In the genomic region with DNA sequence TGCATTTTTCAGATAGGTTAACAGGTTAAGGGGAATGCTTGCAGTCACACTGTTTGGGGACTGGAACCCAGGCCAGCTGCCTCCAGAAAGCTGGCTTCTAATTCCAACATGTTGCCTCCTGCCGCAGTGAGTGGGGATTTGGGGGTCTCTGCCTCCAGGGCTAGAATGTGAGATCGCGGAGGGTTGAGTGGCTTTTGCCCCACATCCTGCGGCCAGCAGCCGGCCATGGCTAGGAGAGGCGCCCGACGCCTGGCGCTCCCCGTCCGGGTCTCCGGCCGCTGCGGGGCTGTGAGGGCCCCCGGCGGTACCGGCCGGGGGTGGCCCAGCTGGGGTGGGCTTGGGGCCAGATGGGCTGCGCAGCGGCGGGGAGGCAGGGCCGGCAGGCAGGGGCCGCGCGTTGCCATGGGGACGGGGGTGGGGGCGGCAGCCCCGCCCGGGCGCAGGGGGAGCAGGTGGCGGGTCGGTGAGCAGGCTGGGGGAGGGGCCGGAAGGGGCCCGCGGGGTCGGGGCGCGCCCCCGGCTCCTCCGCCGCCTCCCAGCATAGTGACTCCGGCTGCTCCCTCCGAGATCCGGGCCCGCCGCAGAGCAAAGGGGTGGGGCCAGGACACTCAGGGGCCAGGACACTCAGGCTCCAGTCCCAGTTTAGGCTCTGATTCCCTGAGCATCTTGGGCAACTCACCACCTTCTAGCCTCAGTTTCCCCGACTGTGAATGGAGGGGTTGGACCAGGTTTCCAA, we compare ENCODE assay signal across 8 cellular contexts.
DNase-seq lines count a peak whose midpoint lies in the region; ATAC-seq and TF ChIP-seq lines count a peak whose summit lies in the region.

No MANE protein-coding gene starts in this region.

- H3K4me3 Mint-ChIP-seq in glutamatergic neuron (ENCODE audit: unreplicated experiment) = peak overlapping the region; percentile 75

- in situ Hi-C loops in GM13977 (cut with MboI; ENCODE audit: low pct_unique_long_range_greater_than_20kb, low sequenced_read_pairs, unreplicated experiment) = loop anchor here (10.0 to 25.0 kb wide), 2 partner anchors 60 to 362 kb away; no protein-coding TSS in a partner anchor

- H3K27me3 Mint-ChIP-seq in glutamatergic neuron (ENCODE audit: unreplicated experiment) = peaks cover 15% of the 10 kb centered on the region

- no peaks in the 10 kb centered on the region for H3K36me3 Mint-ChIP-seq in glutamatergic neuron (ENCODE audit: unreplicated experiment)

- H3K4me1 Mint-ChIP-seq in glutamatergic neuron (ENCODE audit: low read depth, unreplicated experiment) = peaks cover 29% of the 10 kb centered on the region

- ATAC-seq in SK-N-SH treated with all-trans-retinoic acid at 6 μM for 48 hours (peak; percentile 74), HG03469 (IDR thresholded peaks at IDR 0.05; ENCODE audit: unreplicated experiment) (no peak), HG02973 (IDR thresholded peaks at IDR 0.05; ENCODE audit: unreplicated experiment) (no peak), HG02571 (IDR thresholded peaks at IDR 0.05; ENCODE audit: unreplicated experiment) (no peak)

- TF ChIP-seq CTCF in GM13977 (IDR thresholded peaks at IDR 0.05; ENCODE audit: extremely low read depth, insufficient read depth, missing control alignments) = no peak
- no peak for TF ChIP-seq CTCF in glutamatergic neuron (IDR thresholded peaks at IDR 0.05; ENCODE audit: partially characterized antibody, unreplicated experiment)

- peak; percentile 48 for DNase-seq in GM13977 (ENCODE audit: low spot score)
- peak; percentile 77 for DNase-seq in glutamatergic neuron
- peak; percentile 73 for DNase-seq in retina
- no peak for DNase-seq in NK-92 (lab: John Stamatoyannopoulos, UW; ENCODE audit: unreplicated experiment)

- H3K9me3 Mint-ChIP-seq in glutamatergic neuron (ENCODE audit: unreplicated experiment) = peaks cover 15% of the 10 kb centered on the region

- peak overlapping the region; percentile 99 for H3K27ac Mint-ChIP-seq in glutamatergic neuron (ENCODE audit: unreplicated experiment)

TF ChIP-seq in SK-N-SH treated with all-trans-retinoic acid at 6 μM for 48 hours, 23 proteins besides CTCF, POLR2A, EP300 and RAD21:
- TF ChIP-seq PPARA (CRISPR knock-in tag; IDR thresholded peaks at IDR 0.05; ENCODE audit: borderline replicate concordance) = no peak
- TF ChIP-seq CSRNP3 (CRISPR knock-in tag; IDR thresholded peaks at IDR 0.05) = no peak
- TF ChIP-seq ZC3H10 (CRISPR knock-in tag; IDR thresholded peaks at IDR 0.05) = no peak
- TF ChIP-seq TCF4 (CRISPR knock-in tag; IDR thresholded peaks at IDR 0.05; ENCODE audit: borderline replicate concordance) = no peak
- TF ChIP-seq, protein P1, sequence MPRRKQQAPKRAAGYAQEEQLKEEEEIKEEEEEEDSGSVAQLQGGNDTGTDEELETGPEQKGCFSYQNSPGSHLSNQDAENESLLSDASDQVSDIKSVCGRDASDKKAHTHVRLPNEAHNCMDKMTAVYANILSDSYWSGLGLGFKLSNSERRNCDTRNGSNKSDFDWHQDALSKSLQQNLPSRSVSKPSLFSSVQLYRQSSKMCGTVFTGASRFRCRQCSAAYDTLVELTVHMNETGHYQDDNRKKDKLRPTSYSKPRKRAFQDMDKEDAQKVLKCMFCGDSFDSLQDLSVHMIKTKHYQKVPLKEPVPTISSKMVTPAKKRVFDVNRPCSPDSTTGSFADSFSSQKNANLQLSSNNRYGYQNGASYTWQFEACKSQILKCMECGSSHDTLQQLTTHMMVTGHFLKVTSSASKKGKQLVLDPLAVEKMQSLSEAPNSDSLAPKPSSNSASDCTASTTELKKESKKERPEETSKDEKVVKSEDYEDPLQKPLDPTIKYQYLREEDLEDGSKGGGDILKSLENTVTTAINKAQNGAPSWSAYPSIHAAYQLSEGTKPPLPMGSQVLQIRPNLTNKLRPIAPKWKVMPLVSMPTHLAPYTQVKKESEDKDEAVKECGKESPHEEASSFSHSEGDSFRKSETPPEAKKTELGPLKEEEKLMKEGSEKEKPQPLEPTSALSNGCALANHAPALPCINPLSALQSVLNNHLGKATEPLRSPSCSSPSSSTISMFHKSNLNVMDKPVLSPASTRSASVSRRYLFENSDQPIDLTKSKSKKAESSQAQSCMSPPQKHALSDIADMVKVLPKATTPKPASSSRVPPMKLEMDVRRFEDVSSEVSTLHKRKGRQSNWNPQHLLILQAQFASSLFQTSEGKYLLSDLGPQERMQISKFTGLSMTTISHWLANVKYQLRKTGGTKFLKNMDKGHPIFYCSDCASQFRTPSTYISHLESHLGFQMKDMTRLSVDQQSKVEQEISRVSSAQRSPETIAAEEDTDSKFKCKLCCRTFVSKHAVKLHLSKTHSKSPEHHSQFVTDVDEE (CRISPR knock-in tag; IDR thresholded peaks at IDR 0.05) = no peak
- no peak for TF ChIP-seq ISL1 (CRISPR knock-in tag; IDR thresholded peaks at IDR 0.05)
